ENCODE assay signal across 11 cellular contexts in the genomic region with DNA sequence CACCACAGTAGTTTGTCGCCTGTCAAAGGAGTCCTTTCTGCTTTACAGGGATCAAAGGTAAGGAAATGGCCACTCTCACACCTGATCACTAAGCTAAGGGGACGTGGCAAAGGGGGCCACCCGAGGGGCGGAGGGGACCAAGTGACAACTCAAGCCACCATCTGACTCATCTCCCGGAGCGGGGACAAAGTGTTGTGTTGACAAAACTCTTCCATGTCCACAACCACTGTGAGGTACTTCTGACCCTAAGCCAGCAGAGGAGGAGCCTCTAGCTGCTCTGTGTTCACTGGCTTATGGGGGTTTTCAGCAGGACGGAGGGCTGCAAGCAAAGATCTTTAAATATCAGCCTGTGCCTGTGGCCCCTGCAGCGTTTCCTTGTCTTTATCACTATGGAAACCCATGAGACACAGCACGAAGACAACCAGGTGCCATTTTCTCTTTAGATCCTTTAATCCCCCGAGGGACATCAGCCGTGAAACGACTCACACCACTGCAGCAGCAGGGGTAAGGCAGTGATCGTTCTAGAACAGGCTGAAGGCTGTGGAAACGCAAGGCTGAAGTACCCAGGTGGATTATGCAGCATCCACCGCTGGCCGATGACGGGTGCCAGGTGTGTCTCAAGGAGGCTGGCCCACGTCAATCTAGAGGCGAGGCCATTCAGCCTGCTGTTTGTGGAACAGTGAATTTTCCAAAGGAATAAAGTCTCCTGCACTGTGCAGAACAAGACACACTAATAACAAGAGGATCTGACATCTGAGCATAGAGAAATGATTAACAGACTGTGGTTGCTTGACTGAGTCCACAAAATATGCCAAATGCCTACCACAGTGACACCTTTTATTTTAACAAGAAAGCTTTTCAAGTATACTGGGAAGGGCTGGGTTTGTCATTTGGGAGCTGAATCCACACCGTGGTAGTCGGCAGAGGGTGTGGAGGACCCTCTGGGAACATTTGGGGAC. TPM values are rescaled to one million over a fixed set of nuclear protein-coding genes. Genes with fewer than 3 reads are reported as not detected.
DNase-seq lines count a peak whose midpoint lies in the region; ATAC-seq and TF ChIP-seq lines count a peak whose summit lies in the region.
"Had no signal": no experiment of that assay in that cellular context is flagged by ENCODE, and none has a peak within 500 bp of the region (broad histone marks: within the 10 kb centered on the region; RNA-seq: fewer than 3 reads in every experiment).

No MANE protein-coding gene starts in this region.

- H3K4me1 ChIP-seq in Peyer's patch = no peaks in the 10 kb centered on the region

- H3K4me1 Mint-ChIP-seq in progenitor cell of endocrine pancreas (ENCODE audit: low read depth) (peaks cover 17% of the 10 kb centered on the region), chondrocyte (ENCODE audit: low read depth) (no peaks in the 10 kb centered on the region)
- H3K4me1 Mint-ChIP-seq: natural killer cell had no signal

- no peaks in the 10 kb centered on the region for H3K27me3 ChIP-seq in Peyer's patch

- TF ChIP-seq POLR2A in Peyer's patch (IDR thresholded peaks at IDR 0.05) = no peak

- H3K27ac Mint-ChIP-seq in progenitor cell of endocrine pancreas (peak overlapping the region; percentile 43), chondrocyte (ENCODE audit: unreplicated experiment) (no peak overlapping the region)
- H3K27ac Mint-ChIP-seq: natural killer cell had no signal

- H3K4me3 ChIP-seq in Peyer's patch = no peak overlapping the region

- H3K4me3 Mint-ChIP-seq in progenitor cell of endocrine pancreas (ENCODE audit: low read depth) = peak overlapping the region; percentile 23
- no peak overlapping the region for H3K4me3 Mint-ChIP-seq in chondrocyte (ENCODE audit: unreplicated experiment)
- H3K4me3 Mint-ChIP-seq: natural killer cell had no signal

- peaks cover 36% of the 10 kb centered on the region for H3K36me3 Mint-ChIP-seq in progenitor cell of endocrine pancreas (ENCODE audit: insufficient read depth)
- H3K36me3 Mint-ChIP-seq in chondrocyte (ENCODE audit: low read depth) = peaks cover 39% of the 10 kb centered on the region
- H3K36me3 Mint-ChIP-seq: natural killer cell had no signal

- H3K27ac ChIP-seq in Peyer's patch = no peak overlapping the region
- H3K27ac ChIP-seq: RWPE1 had no signal

- peaks cover 9% of the 10 kb centered on the region for H3K9me3 Mint-ChIP-seq in progenitor cell of endocrine pancreas (ENCODE audit: low read depth)
- H3K9me3 Mint-ChIP-seq in chondrocyte (ENCODE audit: low read depth) = no peaks in the 10 kb centered on the region
- H3K9me3 Mint-ChIP-seq: natural killer cell had no signal

- no peaks in the 10 kb centered on the region for H3K27me3 Mint-ChIP-seq in progenitor cell of endocrine pancreas
- H3K27me3 Mint-ChIP-seq in chondrocyte (ENCODE audit: low read depth) = no peaks in the 10 kb centered on the region

- DNase-seq in NCI-H2107 (lab: John Stamatoyannopoulos, UW) (peak; percentile 55), progenitor cell of endocrine pancreas (ENCODE audit: low spot score, unreplicated experiment) (no peak), chondrocyte (ENCODE audit: low spot score) (no peak), NCI-H2196 (lab: John Stamatoyannopoulos, UW; ENCODE audit: unreplicated experiment) (no peak), Peyer's patch (no peak)
- no peak for DNase-seq in stimulated activated naive CD4-positive, alpha-beta T cell (lab: John Stamatoyannopoulos, UW)
- DNase-seq: natural killer cell had no signal

- ATAC-seq in GM19395 (IDR thresholded peaks at IDR 0.05; ENCODE audit: unreplicated experiment) = peak; percentile 65
- peak; percentile 66 for ATAC-seq in HG03066 (IDR thresholded peaks at IDR 0.05; ENCODE audit: low read depth, unreplicated experiment)
- ATAC-seq: natural killer cell had no signal

- no peak for TF ChIP-seq CTCF in progenitor cell of endocrine pancreas (IDR thresholded peaks at IDR 0.05; ENCODE audit: unreplicated experiment)
- no peak for TF ChIP-seq CTCF in chondrocyte (IDR thresholded peaks at IDR 0.05)
- TF ChIP-seq CTCF in Peyer's patch (IDR thresholded peaks at IDR 0.05) = no peak

- peaks cover 0 to 9% (median 0%) of the 10 kb centered on the region in 3 donors for H3K36me3 ChIP-seq in Peyer's patch

- no peaks in the 10 kb centered on the region for H3K9me3 ChIP-seq in Peyer's patch

RNA-seq across cellular contexts. Expression of a gene that starts 26.6 kb away (rescaled TPM):
- total RNA-seq in progenitor cell of endocrine pancreas (37.3 and 44.6 TPM in 2 replicates), chondrocyte (not detected in 3 replicates), Peyer's patch (100 to 1,000 TPM in 3 of 4 donors, 10 to 100 TPM in 1; 56.9 to 314 (median 200) TPM)
- total RNA-seq: cardiac septum, natural killer cell had no signal

Comparison
In these comparisons a context has a peak if more than half of its experiments do, and no peak if none do; other contexts are left out.
1. RNA of a gene that starts 26.6 kb away (total RNA-seq): 56.9 to 314 TPM in Peyer's patch and 37.3 to 44.6 TPM in progenitor cell of endocrine pancreas; not detected in chondrocyte; every median in the first group is over 10 times any median in the second.